1 cellular context compared by ENCODE assay signal in the genomic region with DNA sequence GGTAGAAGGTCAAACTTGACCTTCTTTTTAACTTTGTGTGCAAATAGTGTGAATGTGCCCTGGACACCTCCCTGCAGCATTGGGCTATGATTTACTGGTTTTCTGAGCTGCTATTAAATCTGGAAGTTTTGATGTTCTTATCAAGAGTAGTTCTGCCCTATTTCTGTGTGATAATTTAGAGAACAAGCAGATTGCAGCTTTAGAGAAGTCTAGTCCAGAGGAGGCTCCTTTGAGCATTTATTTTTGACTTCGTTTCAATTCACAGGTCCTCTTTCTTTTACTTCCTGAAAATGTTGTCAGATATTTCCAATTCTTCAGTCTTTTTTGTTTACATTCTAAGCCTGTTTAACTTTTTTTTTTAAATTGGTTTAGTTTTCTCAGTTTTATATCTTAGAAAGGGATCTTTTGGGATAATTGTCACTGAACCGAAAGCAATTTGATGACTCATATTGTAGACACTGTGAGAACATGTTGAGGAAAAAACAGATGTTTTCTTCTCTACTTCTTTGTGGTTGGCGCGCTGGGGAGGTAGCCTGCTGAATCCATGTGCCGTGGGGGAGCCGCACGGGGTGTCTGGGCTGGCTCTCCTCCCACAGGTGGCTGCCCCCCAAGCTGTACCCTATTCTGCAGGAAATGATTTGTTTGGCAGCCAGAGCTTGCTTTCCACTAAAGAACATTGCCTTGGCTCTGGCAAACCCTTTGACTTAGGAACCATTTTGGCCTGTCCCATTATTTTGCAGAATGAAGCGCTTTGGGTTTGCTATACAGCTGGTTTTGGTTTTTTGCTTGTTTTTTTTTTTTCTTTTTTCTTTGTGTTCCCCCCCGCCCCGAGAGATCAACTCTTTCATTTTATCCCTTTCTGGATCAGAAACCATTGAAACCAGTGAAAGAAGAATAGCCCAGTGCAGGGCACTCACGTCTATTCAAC.
TF ChIP-seq lines count a peak whose summit lies in the region.

No MANE protein-coding gene starts in this region.

TF ChIP-seq in HEK293, 187 proteins besides CTCF, POLR2A, EP300 and RAD21 (continued from another document):
- TF ChIP-seq ZNF274 (IDR thresholded peaks at IDR 0.05; ENCODE audit: low read length) = no peak
- no peak for TF ChIP-seq ZNF274 (tag by site-specific recombination; IDR thresholded peaks at IDR 0.05; ENCODE audit: borderline replicate concordance)
- TF ChIP-seq ZNF174 (tag by site-specific recombination; IDR thresholded peaks at IDR 0.05) = no peak
- no peak for TF ChIP-seq ZFP69B (tag by site-specific recombination; IDR thresholded peaks at IDR 0.05)
- no peak for TF ChIP-seq REPIN1 (tag by site-specific recombination; IDR thresholded peaks at IDR 0.05; ENCODE audit: low read depth)
- TF ChIP-seq ZNF10 (tag by site-specific recombination; IDR thresholded peaks at IDR 0.05) = no peak
- peak; percentile 66 for TF ChIP-seq ZIC2 (tag by site-specific recombination; IDR thresholded peaks at IDR 0.05)
- no peak for TF ChIP-seq ZNF19 (tag by site-specific recombination; IDR thresholded peaks at IDR 0.05; ENCODE audit: low read depth)
- TF ChIP-seq ZNF777 (tag by site-specific recombination; IDR thresholded peaks at IDR 0.05; ENCODE audit: borderline replicate concordance) = no peak
- TF ChIP-seq ZNF138 (tag by site-specific recombination; IDR thresholded peaks at IDR 0.05; ENCODE audit: borderline replicate concordance) = no peak
- 0 out of 2 replicates have a peak, but pooled peaks have one; percentile 10 for TF ChIP-seq SP3 (tag by site-specific recombination; IDR thresholded peaks at IDR 0.05)
- TF ChIP-seq ZNF214 (tag by site-specific recombination; IDR thresholded peaks at IDR 0.05; ENCODE audit: borderline replicate concordance) = no peak
- no peak for TF ChIP-seq ZNF404 (tag by site-specific recombination; IDR thresholded peaks at IDR 0.05)
- no peak; the same call in 1 of the 2 replicates for TF ChIP-seq ZNF24 (tag by site-specific recombination; IDR thresholded peaks at IDR 0.05)
- TF ChIP-seq, protein P1, sequence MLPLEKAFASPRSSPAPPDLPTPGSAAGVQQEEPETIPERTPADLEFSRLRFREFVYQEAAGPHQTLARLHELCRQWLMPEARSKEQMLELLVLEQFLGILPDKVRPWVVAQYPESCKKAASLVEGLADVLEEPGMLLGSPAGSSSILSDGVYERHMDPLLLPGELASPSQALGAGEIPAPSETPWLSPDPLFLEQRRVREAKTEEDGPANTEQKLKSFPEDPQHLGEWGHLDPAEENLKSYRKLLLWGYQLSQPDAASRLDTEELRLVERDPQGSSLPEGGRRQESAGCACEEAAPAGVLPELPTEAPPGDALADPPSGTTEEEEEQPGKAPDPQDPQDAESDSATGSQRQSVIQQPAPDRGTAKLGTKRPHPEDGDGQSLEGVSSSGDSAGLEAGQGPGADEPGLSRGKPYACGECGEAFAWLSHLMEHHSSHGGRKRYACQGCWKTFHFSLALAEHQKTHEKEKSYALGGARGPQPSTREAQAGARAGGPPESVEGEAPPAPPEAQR (tag by site-specific recombination; IDR thresholded peaks at IDR 0.05) = no peak
